2 cellular contexts compared by ENCODE assay signal in genomic region chr1:237042892-237043576, GRCh38.
TF ChIP-seq lines count a peak whose summit lies in the region.

No MANE protein-coding gene starts in this region.

TF ChIP-seq in SK-N-SH, 30 proteins besides CTCF, POLR2A, EP300 and RAD21 (continued from another document):
- TF ChIP-seq TCF12 (IDR thresholded peaks at IDR 0.05) (no peak), USF2 (IDR thresholded peaks at IDR 0.05; ENCODE audit: borderline replicate concordance, low read depth, low read length) (no peak), TAF1 (IDR thresholded peaks at IDR 0.05; ENCODE audit: borderline replicate concordance, low read depth, low read length) (no peak)

TF ChIP-seq in SK-N-SH treated with all-trans-retinoic acid at 6 μM for 48 hours, 23 proteins besides CTCF, POLR2A, EP300 and RAD21 (continued from another document):
- TF ChIP-seq CSRNP3 (CRISPR knock-in tag; IDR thresholded peaks at IDR 0.05) (no peak), ZFP30 (CRISPR knock-in tag; IDR thresholded peaks at IDR 0.05) (no peak), PPARA (CRISPR knock-in tag; IDR thresholded peaks at IDR 0.05; ENCODE audit: borderline replicate concordance) (no peak), ZNF565 (CRISPR knock-in tag; conservative IDR thresholded peaks at IDR 0.05; ENCODE audit: low read depth) (no peak), BACH2 (CRISPR knock-in tag; IDR thresholded peaks at IDR 0.05; ENCODE audit: borderline replicate concordance) (no peak), ESRRG (CRISPR knock-in tag; IDR thresholded peaks at IDR 0.05) (no peak), ARNTL (CRISPR knock-in tag; IDR thresholded peaks at IDR 0.05; ENCODE audit: borderline replicate concordance, low read depth) (no peak), TOX (CRISPR knock-in tag; IDR thresholded peaks at IDR 0.05; ENCODE audit: borderline replicate concordance) (no peak), GLIS3 (CRISPR knock-in tag; IDR thresholded peaks at IDR 0.05) (no peak)
